In the genomic region with DNA sequence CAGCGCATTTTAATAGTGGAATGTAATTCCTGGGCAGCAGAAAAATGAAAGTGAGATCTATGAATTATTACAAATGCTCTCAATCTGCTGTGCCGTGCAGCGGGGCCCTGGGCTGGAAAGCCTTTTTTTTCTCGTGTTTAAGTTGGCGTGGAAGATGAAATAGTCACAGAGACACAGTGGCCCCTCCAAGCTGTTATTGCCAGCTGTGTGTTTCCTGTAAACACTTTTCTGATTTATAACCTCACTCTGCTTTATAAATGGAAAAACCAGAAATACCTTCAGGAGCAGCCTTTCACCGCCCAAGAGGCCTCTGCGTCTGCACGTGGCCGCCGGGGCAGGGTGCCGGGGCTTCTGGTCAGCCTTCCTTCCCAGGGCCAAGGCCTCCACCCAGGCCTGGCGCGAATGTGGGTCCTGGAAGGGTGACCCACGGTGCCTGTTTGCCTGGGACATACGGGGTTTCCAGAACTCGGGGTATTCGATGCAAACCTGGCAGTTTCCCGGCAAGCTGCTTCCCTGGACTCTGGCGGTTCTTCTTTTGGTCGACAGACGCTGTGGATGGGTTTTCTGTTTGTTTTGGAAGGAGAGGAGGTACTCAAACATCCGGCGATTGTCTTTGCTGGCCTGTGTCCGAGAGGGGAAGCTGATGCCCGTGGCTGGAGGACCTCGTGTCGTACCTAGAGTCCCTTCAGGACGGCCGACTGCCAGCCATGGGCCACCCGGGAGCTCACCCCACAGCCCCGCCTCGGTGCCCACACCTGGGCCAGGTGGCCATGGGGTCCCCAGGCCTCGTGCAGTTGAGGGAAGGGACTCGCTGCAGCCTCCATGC, we compare ENCODE assay signal across 16 cellular contexts.
DNase-seq lines count a peak whose midpoint lies in the region; ATAC-seq, FAIRE-seq and TF ChIP-seq lines count a peak whose summit lies in the region.
"Had no signal": no experiment of that assay in that cellular context is flagged by ENCODE, and none has a peak within 500 bp of the region (broad histone marks: within the 10 kb centered on the region; RNA-seq: fewer than 3 reads in every experiment).

No MANE protein-coding gene starts in this region.

- peak in 1 of 3 experiments; percentile 22; a peak in 1 of 6 replicates for TF ChIP-seq CTCF in HCT116 (IDR thresholded peaks at IDR 0.05 in 2 of 3, conservative IDR thresholded peaks at IDR 0.05 in 1 of 3; ENCODE audit: borderline replicate concordance in 1 of 3, insufficient read depth in 1 of 3, low read depth in 2 of 3, low read length in 2 of 3)
- peak in 1 of 3 experiments; percentile 40; a peak in 2 of 6 replicates for TF ChIP-seq CTCF in K562 (IDR thresholded peaks at IDR 0.05 in 2 of 3, conservative IDR thresholded peaks at IDR 0.05 in 1 of 3; ENCODE audit: insufficient read depth in 2 of 3, low read depth in 1 of 3, low read length in 3 of 3)
- no peak for TF ChIP-seq CTCF in BE2C (IDR thresholded peaks at IDR 0.05; ENCODE audit: low read depth, low read length)

- H4K20me1 ChIP-seq in HCT116 (ENCODE audit: insufficient read depth) = no peaks in the 10 kb centered on the region
- no peaks in the 10 kb centered on the region for H4K20me1 ChIP-seq in K562 (replicated peaks; ENCODE audit: control insufficient read depth, insufficient read depth, low read length)

- no peak overlapping the region for H3K27ac ChIP-seq in HCT116 (ENCODE audit: low read depth, low read length)
- H3K27ac ChIP-seq in K562 (ENCODE audit: extremely low read depth, low read depth, low read length) = no peak overlapping the region
- H3K27ac ChIP-seq: PC-9, vagina had no signal

- RAD21 ChIA-PET in HCT116 (lab: Charles Lee; ENCODE audit: low non-redundant PET in 1 of 2, low total read pairs in 2 of 2, uncharacterized antibody in 2 of 2, unreplicated experiment in 2 of 2) = no interaction called here

- H3K4me3 ChIP-seq in HCT116 (replicated peaks in 1 of 2; ENCODE audit: low read depth in 1 of 2, low read length in 2 of 2) = peak overlapping the region in 1 of 2 experiments; percentile 46; a peak in 1 of 4 replicates
- H3K4me3 ChIP-seq in K562 = no peak overlapping the region
- H3K4me3 ChIP-seq in BE2C (ENCODE audit: low read depth, low read length) = no peak overlapping the region
- H3K4me3 ChIP-seq: PC-9, vagina had no signal

- FAIRE-seq in K562 (lab: Jason Lieb, UNC) = no peak
- FAIRE-seq: frontal cortex, H54 had no signal

- H3K27me3 ChIP-seq in HCT116 (ENCODE audit: insufficient read depth, low read length) (no peaks in the 10 kb centered on the region), K562 (ENCODE audit: control insufficient read depth in 2 of 2, insufficient read depth in 2 of 2, low read length in 2 of 2) (no peaks in the 10 kb centered on the region), BE2C (no peaks in the 10 kb centered on the region)
- H3K27me3 ChIP-seq: vagina had no signal

- POLR2A ChIA-PET in HCT116 (lab: Charles Lee) = no interaction called here
- POLR2A ChIA-PET in K562 (lab: Yijun Ruan, JAX) = no interaction called here

- intact Hi-C loops in HCT116 (cut with micrococcal nuclease) (no loop called here), K562 (cut with micrococcal nuclease) (no loop called here)

- ATAC-seq in HCT116 = peak; percentile 15
- peak; percentile 40 for ATAC-seq in K562

- no peaks in the 10 kb centered on the region for H3K36me3 ChIP-seq in HCT116 (ENCODE audit: control insufficient read depth in 1 of 2, insufficient read depth in 2 of 2, low read length in 2 of 2)
- no peaks in the 10 kb centered on the region for H3K36me3 ChIP-seq in K562 (ENCODE audit: control insufficient read depth, insufficient read depth, low read length)
- H3K36me3 ChIP-seq in BE2C = no peaks in the 10 kb centered on the region
- H3K36me3 ChIP-seq: vagina had no signal

- H3K9me3 ChIP-seq in HCT116 (ENCODE audit: control insufficient read depth in 1 of 2, insufficient read depth in 1 of 2, low read depth in 1 of 2, low read length in 2 of 2) (no peaks in the 10 kb centered on the region), K562 (replicated peaks; ENCODE audit: control insufficient read depth, insufficient read depth, low read depth, low read length) (no peaks in the 10 kb centered on the region), BE2C (no peaks in the 10 kb centered on the region)
- H3K9me3 ChIP-seq: vagina had no signal

- in situ Hi-C loops in K562 (cut with MboI) = no loop called here

- H3K4me2 ChIP-seq in HCT116 (ENCODE audit: low read length) = peak overlapping the region; percentile 70
- H3K4me2 ChIP-seq in K562 (ENCODE audit: insufficient read depth, low read length) = no peak overlapping the region; the same call in 1 of the 2 replicates
- H3K4me2 ChIP-seq: PC-9 had no signal

- H3K9me2 ChIP-seq in HCT116 (ENCODE audit: insufficient read depth) = no peaks in the 10 kb centered on the region

- BruUV-seq in HCT116 (replicated peaks; lab: Mats Ljungman, UMichigan) (no TSS peak), K562 (replicated peaks; lab: Mats Ljungman, UMichigan) (no TSS peak)

- TF ChIP-seq POLR2A in HCT116 (IDR thresholded peaks at IDR 0.05; ENCODE audit: borderline replicate concordance, extremely low read depth, insufficient read depth, insufficient read length) (no peak), K562 (conservative IDR thresholded peaks at IDR 0.05) (no peak)

- DNase-seq in COLO668 (lab: John Stamatoyannopoulos, UW; ENCODE audit: unreplicated experiment) = peak; percentile 13
- no peak for DNase-seq in HCT116 (ENCODE audit: low read depth, low spot score)
- no peak for DNase-seq in K562 (ENCODE audit: extremely low read depth in 1 of 4, low spot score in 3 of 4)
- peak; percentile 22 to 68 for DNase-seq in lung microvascular endothelial cell (ENCODE audit: low read depth in 2 of 2)
- DNase-seq in BE2C = no peak
- DNase-seq in central memory CD4-positive, alpha-beta T cell = no peak
- DNase-seq in superior temporal gyrus (ENCODE audit: extremely low spot score) = no peak
- DNase-seq in NOMO-1 (lab: John Stamatoyannopoulos, UW; ENCODE audit: unreplicated experiment in 2 of 2) = no peak
- DNase-seq: DMS79, KG1, NCI-H146, nucleus accumbens, PC-9 had no signal

- no peaks in the 10 kb centered on the region for H3K79me2 ChIP-seq in HCT116 (ENCODE audit: insufficient read depth, low read length)
- H3K79me2 ChIP-seq in K562 (ENCODE audit: control insufficient read depth, insufficient read depth, low read length) = no peaks in the 10 kb centered on the region

- TF ChIP-seq EP300 in K562 (IDR thresholded peaks at IDR 0.05; ENCODE audit: low read length) = no peak

- TF ChIP-seq RAD21 in HCT116 (IDR thresholded peaks at IDR 0.05; ENCODE audit: low read depth) (no peak), K562 (CRISPR knock-in tag; conservative IDR thresholded peaks at IDR 0.05 in 1 of 2, IDR thresholded peaks at IDR 0.05 in 1 of 2) (no peak)

- no peaks in the 10 kb centered on the region for H3K9me1 ChIP-seq in K562 (ENCODE audit: control insufficient read depth, insufficient read depth, low read length)

- peaks cover 0 to 10% of the 10 kb centered on the region in 2 experiments; a peak in 1 of 4 replicates for H3K4me1 ChIP-seq in HCT116 (ENCODE audit: control insufficient read depth in 1 of 2, insufficient read depth in 2 of 2, low read length in 2 of 2)
- H3K4me1 ChIP-seq in K562 (replicated peaks in 1 of 2; ENCODE audit: control insufficient read depth in 2 of 2, insufficient read depth in 2 of 2, low read length in 2 of 2) = peaks cover 0 to 14% of the 10 kb centered on the region in 2 experiments; a peak in 1 of 5 replicates
- no peaks in the 10 kb centered on the region for H3K4me1 ChIP-seq in BE2C
- H3K4me1 ChIP-seq: vagina had no signal

- CTCF ChIA-PET in HCT116 (lab: Charles Lee) = no interaction called here
- CTCF ChIA-PET in K562 (lab: Yijun Ruan, JAX; ENCODE audit: low intra/inter-chr PET ratio) = no interaction called here

- 13% methylated on average over 24 of the region's 34 CpGs for WGBS in K562 (ENCODE audit: insufficient coverage, low coverage, missing lambda C conversion rate)

- H2AFZ ChIP-seq in HCT116 (ENCODE audit: low read depth, low read length, poor library complexity, severe bottlenecking) = peak overlapping the region; percentile 45
- peak overlapping the region; percentile 66 for H2AFZ ChIP-seq in K562 (ENCODE audit: low read depth, low read length)
- H2AFZ ChIP-seq: PC-9 had no signal

- H3K9ac ChIP-seq in HCT116 (ENCODE audit: low read length) = no peak overlapping the region
- H3K9ac ChIP-seq in K562 (ENCODE audit: insufficient read depth in 1 of 2, low read depth in 2 of 2, low read length in 2 of 2) = no peak overlapping the region

TF ChIP-seq in HCT116, 20 proteins besides CTCF, POLR2A, EP300 and RAD21:
- no peak for TF ChIP-seq CBX3 (IDR thresholded peaks at IDR 0.05; ENCODE audit: low read depth)
TF ChIP-seq in HCT116: peak in this region for 0.

TF ChIP-seq in K562, 482 proteins besides CTCF, POLR2A, EP300 and RAD21 (continues in another document):
- TF ChIP-seq ESRRA (IDR thresholded peaks at IDR 0.05; ENCODE audit: borderline replicate concordance, low read depth) (no peak), TAF1 (IDR thresholded peaks at IDR 0.05; ENCODE audit: control insufficient read depth, extremely low read depth, insufficient read depth, low read length, severe bottlenecking) (no peak)

Comparison
In these comparisons a context has a peak if more than half of its experiments do, and no peak if none do; other contexts are left out.
1. DNase-seq: peak in COLO668 (single experiment) and lung microvascular endothelial cell (2 of 2); none in HCT116 (single experiment), K562 (0 of 4), BE2C (single experiment), central memory CD4-positive, alpha-beta T cell (single experiment), superior temporal gyrus (single experiment) and NOMO-1 (0 of 2).